Comparison of ENCODE assay signal across 8 cellular contexts in genomic region chr2:46847185-46847710, GRCh38.
DNase-seq lines count a peak whose midpoint lies in the region; ATAC-seq lines count a peak whose summit lies in the region.

No MANE protein-coding gene starts in this region.

- H3K27me3 Mint-ChIP-seq in activated T-cell treated with anti-CD3 and anti-CD28 coated beads, Interleukin-2, amount 50 U/mL, for 72 hours (ENCODE audit: low read depth), result peaks cover 29% of the 10 kb centered on the region

- H3K4me3 Mint-ChIP-seq in activated T-cell treated with anti-CD3 and anti-CD28 coated beads, Interleukin-2, amount 50 U/mL, for 72 hours, result no peak overlapping the region

- no peaks in the 10 kb centered on the region for H3K9me3 Mint-ChIP-seq in activated T-cell treated with anti-CD3 and anti-CD28 coated beads, Interleukin-2, amount 50 U/mL, for 72 hours

- H3K4me1 Mint-ChIP-seq in activated T-cell treated with anti-CD3 and anti-CD28 coated beads, Interleukin-2, amount 50 U/mL, for 72 hours (ENCODE audit: low read depth), result no peaks in the 10 kb centered on the region

- peak; percentile 74 for DNase-seq in ELR (ENCODE audit: low read depth)
- peak; percentile 36 to 73 for DNase-seq in SHP77 (lab: John Stamatoyannopoulos, UW)
- peak; percentile 32 for DNase-seq in globus pallidus (ENCODE audit: low spot score)
- peak; percentile 94 for DNase-seq in renal cortical epithelial cell (ENCODE audit: low read depth)
- no peak for DNase-seq in activated T-cell treated with anti-CD3 and anti-CD28 coated beads, Interleukin-2, amount 50 U/mL, for 72 hours
- no peak for DNase-seq in NCI-H2227 (lab: John Stamatoyannopoulos, UW; ENCODE audit: unreplicated experiment)
- DNase-seq in stimulated activated naive CD8-positive, alpha-beta T cell treated with anti-CD3 and anti-CD28 coated beads, Interleukin-15, Interleukin-2, amounts not matched to agents 100 U/mL and 50 U/mL, for 24 hours, result no peak
- DNase-seq in inferior parietal cortex (ENCODE audit: extremely low spot score), result no peak

- H3K27ac Mint-ChIP-seq in activated T-cell treated with anti-CD3 and anti-CD28 coated beads, Interleukin-2, amount 50 U/mL, for 72 hours, result no peak overlapping the region

- no peaks in the 10 kb centered on the region for H3K36me3 Mint-ChIP-seq in activated T-cell treated with anti-CD3 and anti-CD28 coated beads, Interleukin-2, amount 50 U/mL, for 72 hours (ENCODE audit: insufficient read depth in 2 of 2)

- no peak for ATAC-seq in activated T-cell treated with anti-CD3 and anti-CD28 coated beads, Interleukin-2, amount 50 U/mL, for 72 hours (replicated peaks in 1 of 2)
- ATAC-seq in stimulated activated naive CD8-positive, alpha-beta T cell treated with anti-CD3 and anti-CD28 coated beads, Interleukin-15, Interleukin-2, amounts not matched to agents 100 U/mL and 50 U/mL, for 24 hours, result no peak

Comparison
In these comparisons a context has a peak if more than half of its experiments do, and no peak if none do; other contexts are left out.
1. DNase-seq: peak in ELR (single experiment), SHP77 (2 of 2), globus pallidus (single experiment) and renal cortical epithelial cell (single experiment); none in activated T-cell treated with anti-CD3 and anti-CD28 coated beads, Interleukin-2, amount 50 U/mL, for 72 hours (0 of 2), NCI-H2227 (single experiment), stimulated activated naive CD8-positive, alpha-beta T cell treated with anti-CD3 and anti-CD28 coated beads, Interleukin-15, Interleukin-2, amounts not matched to agents 100 U/mL and 50 U/mL, for 24 hours (single experiment) and inferior parietal cortex (single experiment).